Comparison of ENCODE assay signal across 8 cellular contexts in genomic region chr12:57941165-57941894, GRCh38. TPM values are rescaled to one million over a fixed set of nuclear protein-coding genes. Genes with fewer than 3 reads are reported as not detected.
DNase-seq lines count a peak whose midpoint lies in the region; ATAC-seq and TF ChIP-seq lines count a peak whose summit lies in the region.

Gene ATP23 (plus strand): TSS chr12:57941567. CDS start chr12:57941702, 135 bp downstream.

- no peaks in the 10 kb centered on the region for H3K27me3 ChIP-seq in liver (ENCODE audit: control insufficient read depth in 4 of 4, insufficient read depth in 4 of 4, low read length in 3 of 4)

- peak; percentile 87 for DNase-seq in CD14-positive monocyte (ENCODE audit: low spot score)
- peak; percentile 93 for DNase-seq in NCI-H748 treated with DMSO at 0.1 percent for 48 hours (lab: John Stamatoyannopoulos, UW)
- DNase-seq in activated CD4-positive, alpha-beta T cell treated with anti-CD3 and anti-CD28 coated beads, Interleukin-2, amount 50 U/mL, for 24 hours (ENCODE audit: low read depth in 1 of 2, low spot score in 1 of 2) = peak; percentile 79 to 82
- DNase-seq in stimulated activated CD4-positive, alpha-beta T cell treated with anti-CD3 and anti-CD28 coated beads, Interleukin-4, amount 100 ng/mL, for 1 hour = peak; percentile 84

- peak within 1 kb of the TSS; percentile 93 to 96 for H3K4me3 Mint-ChIP-seq in CD14-positive monocyte
- peak within 1 kb of the TSS; percentile 95 for H3K4me3 Mint-ChIP-seq in dendritic cell treated with granulocyte-macrophage colony-stimulating factor and Interleukin-4, amounts not matched to agents 40 ng/mL and 50 ng/mL, for 4 days

- H3K9me3 Mint-ChIP-seq in CD14-positive monocyte = peaks cover 0 to 1% (median 0%) of the 10 kb centered on the region in 7 donors
- no peaks in the 10 kb centered on the region for H3K9me3 Mint-ChIP-seq in dendritic cell treated with granulocyte-macrophage colony-stimulating factor and Interleukin-4, amounts not matched to agents 40 ng/mL and 50 ng/mL, for 4 days

- intact Hi-C loops in CD14-positive monocyte (cut with micrococcal nuclease) = loop anchor here in 1 of 2 donors (5.0 kb wide), 1 partner anchor 94 kb away; the partner anchor contains the start of gene CTDSP2
- intact Hi-C loops in dendritic cell treated with granulocyte-macrophage colony-stimulating factor and Interleukin-4, amounts not matched to agents 40 ng/mL and 50 ng/mL, for 4 days (cut with micrococcal nuclease) = no loop called here

- no peak for TF ChIP-seq CTCF in CD14-positive monocyte (IDR thresholded peaks at IDR 0.05)
- no peak for TF ChIP-seq CTCF in liver (IDR thresholded peaks at IDR 0.05; ENCODE audit: low read depth, low read length, missing input control)

- H3K4me3 ChIP-seq in liver (ENCODE audit: low read depth in 1 of 3, low read length in 3 of 3) = peak within 1 kb of the TSS; percentile 73 to 93 (median 85)

- H3K36me3 ChIP-seq in liver (ENCODE audit: control insufficient read depth in 4 of 4, insufficient read depth in 3 of 4, low read depth in 1 of 4, low read length in 3 of 4) = peaks cover 0 to 2% (median 0%) of the 10 kb centered on the region in 4 donors

- peaks cover 3 to 15% (median 7%) of the 10 kb centered on the region in 4 donors for H3K4me1 ChIP-seq in liver (ENCODE audit: control insufficient read depth in 4 of 4, insufficient read depth in 4 of 4, low read length in 3 of 4)

- peak within 1 kb of the TSS; percentile 98 to 99 (median 99) for H3K27ac Mint-ChIP-seq in CD14-positive monocyte
- peak within 1 kb of the TSS; percentile 99 for H3K27ac Mint-ChIP-seq in dendritic cell treated with granulocyte-macrophage colony-stimulating factor and Interleukin-4, amounts not matched to agents 40 ng/mL and 50 ng/mL, for 4 days

- peaks cover 5% of the 10 kb centered on the region in 2 donors for H3K36me3 Mint-ChIP-seq in CD14-positive monocyte
- H3K36me3 Mint-ChIP-seq in dendritic cell treated with granulocyte-macrophage colony-stimulating factor and Interleukin-4, amounts not matched to agents 40 ng/mL and 50 ng/mL, for 4 days (ENCODE audit: low read depth) = peaks cover 11% of the 10 kb centered on the region

- peaks cover 63% of the 10 kb centered on the region for H3K4me1 Mint-ChIP-seq in CD14-positive monocyte
- H3K4me1 Mint-ChIP-seq in dendritic cell treated with granulocyte-macrophage colony-stimulating factor and Interleukin-4, amounts not matched to agents 40 ng/mL and 50 ng/mL, for 4 days (ENCODE audit: low read depth) = peaks cover 59% of the 10 kb centered on the region

- H3K9ac ChIP-seq in liver (ENCODE audit: low read depth in 1 of 2, low read length in 2 of 2) = peak within 1 kb of the TSS; percentile 68 to 77

- H3K9me3 ChIP-seq in liver (ENCODE audit: control insufficient read depth in 4 of 4, low read length in 3 of 4) = no peaks in the 10 kb centered on the region

- ATAC-seq in GM19397 (IDR thresholded peaks at IDR 0.05; ENCODE audit: unreplicated experiment) (peak; percentile 89), HG03565 (IDR thresholded peaks at IDR 0.05; ENCODE audit: unreplicated experiment) (peak; percentile 88)

- peak in 1 of 2 donors; percentile 7 for TF ChIP-seq RAD21 in liver (IDR thresholded peaks at IDR 0.05)

- 1% methylated on average over 55 of the region's 55 CpGs for WGBS in liver

- H3K27ac ChIP-seq in liver (ENCODE audit: low read depth in 1 of 2, low read length in 2 of 2) = peak within 1 kb of the TSS; percentile 81 to 89

- H3K27me3 Mint-ChIP-seq in CD14-positive monocyte (ENCODE audit: low read depth in 3 of 3) = no peaks in the 10 kb centered on the region
- no peaks in the 10 kb centered on the region for H3K27me3 Mint-ChIP-seq in dendritic cell treated with granulocyte-macrophage colony-stimulating factor and Interleukin-4, amounts not matched to agents 40 ng/mL and 50 ng/mL, for 4 days

TF ChIP-seq in liver, 16 proteins besides CTCF, POLR2A, EP300 and RAD21:
- TF ChIP-seq ATF3 (IDR thresholded peaks at IDR 0.05) (no peak), YY1 (IDR thresholded peaks at IDR 0.05) (peak; percentile 62), JUND (IDR thresholded peaks at IDR 0.05) (no peak), ZBTB33 (IDR thresholded peaks at IDR 0.05) (no peak), HNF4G (IDR thresholded peaks at IDR 0.05) (no peak), RXRA (IDR thresholded peaks at IDR 0.05) (no peak), EGR1 (IDR thresholded peaks at IDR 0.05; ENCODE audit: low read depth in 2 of 2) (no peak), SP1 (IDR thresholded peaks at IDR 0.05) (no peak), TAF1 (conservative IDR thresholded peaks at IDR 0.05) (peak; percentile 88), GABPA (IDR thresholded peaks at IDR 0.05 in 1 of 2, conservative IDR thresholded peaks at IDR 0.05 in 1 of 2) (no peak), HNF4A (conservative IDR thresholded peaks at IDR 0.05) (no peak), FOXA1 (IDR thresholded peaks at IDR 0.05) (no peak), NR2F2 (IDR thresholded peaks at IDR 0.05) (no peak), REST (IDR thresholded peaks at IDR 0.05) (peak; percentile 83), FOXA2 (IDR thresholded peaks at IDR 0.05) (no peak), MAX (IDR thresholded peaks at IDR 0.05) (no peak)

RNA-seq across cellular contexts. Expression of gene ATP23, which starts in this region (rescaled TPM):
- polyA plus RNA-seq in CD14-positive monocyte = 10 to 100 TPM; 24.8 to 27.5 TPM
- total RNA-seq in liver = 1 to 10 TPM; 4.1 to 7.1 TPM
- polyA plus RNA-seq in liver = 1 to 10 TPM; 2.8 to 5.0 TPM

Comparison
In these comparisons a context has a peak if more than half of its experiments do, and no peak if none do; other contexts are left out.
1. Peak in every context shown above with its lines: DNase-seq, ATAC-seq, H3K4me3 ChIP-seq and H3K27ac ChIP-seq.
2. RNA of gene ATP23 (polyA plus RNA-seq): 24.8 to 27.5 TPM in CD14-positive monocyte; 2.8 to 5.0 TPM in liver; every median in the first group is over 4 times any median in the second.